ENCODE assay signal across 8 cellular contexts in genomic region chr6:1436334-1437306, GRCh38. TPM values are rescaled to one million over a fixed set of nuclear protein-coding genes. Genes with fewer than 3 reads are reported as not detected.
DNase-seq lines count a peak whose midpoint lies in the region; ATAC-seq and TF ChIP-seq lines count a peak whose summit lies in the region.

No MANE protein-coding gene starts in this region.

- in situ Hi-C loops in GM13976 (cut with MboI; ENCODE audit: low sequenced_read_pairs, unreplicated experiment), result no loop called here

- H3K36me3 ChIP-seq in kidney epithelial cell (ENCODE audit: control insufficient read depth, insufficient read depth, low read length), result no peaks in the 10 kb centered on the region

- peak; percentile 58 for ATAC-seq in central memory CD8-positive, alpha-beta T cell (replicated peaks; ENCODE audit: extremely low read depth, poor library complexity, severe bottlenecking)
- no peak for ATAC-seq in HG02571 (IDR thresholded peaks at IDR 0.05; ENCODE audit: unreplicated experiment)

- no peak overlapping the region for H3K4me3 Mint-ChIP-seq in central memory CD8-positive, alpha-beta T cell

- no peak overlapping the region for H3K4me3 ChIP-seq in AG10803 (ENCODE audit: low read length)
- H3K4me3 ChIP-seq in kidney epithelial cell (ENCODE audit: low read depth, low read length), result no peak overlapping the region

- peaks cover 5% of the 10 kb centered on the region for H3K4me1 Mint-ChIP-seq in central memory CD8-positive, alpha-beta T cell

- H3K9me3 Mint-ChIP-seq in central memory CD8-positive, alpha-beta T cell, result no peaks in the 10 kb centered on the region

- H3K36me3 Mint-ChIP-seq in central memory CD8-positive, alpha-beta T cell (ENCODE audit: insufficient read depth), result peaks cover 4% of the 10 kb centered on the region

- H3K27ac Mint-ChIP-seq in central memory CD8-positive, alpha-beta T cell (ENCODE audit: low read depth), result no peak overlapping the region

- TF ChIP-seq CTCF in AG10803 (conservative IDR thresholded peaks at IDR 0.05; ENCODE audit: low read length) (peak; percentile 85), GM13976 (IDR thresholded peaks at IDR 0.05; ENCODE audit: borderline replicate concordance, control extremely low read depth, extremely low read depth, insufficient read depth, missing control alignments) (peak; percentile 32), kidney epithelial cell (IDR thresholded peaks at IDR 0.05; ENCODE audit: insufficient read depth, low read length, poor library complexity, severe bottlenecking) (peak; percentile 70)

- H3K27me3 ChIP-seq in kidney epithelial cell (ENCODE audit: control insufficient read depth, insufficient read depth, low read length), result peaks cover 11% of the 10 kb centered on the region

- peaks cover 61% of the 10 kb centered on the region for H3K27me3 Mint-ChIP-seq in central memory CD8-positive, alpha-beta T cell

- peak; percentile 64 for DNase-seq in AG10803 (ENCODE audit: low read depth)
- DNase-seq in GM13976 (ENCODE audit: low spot score), result peak; percentile 86
- DNase-seq in MV-4-11 (lab: John Stamatoyannopoulos, UW), result peak; percentile 54
- peak in 3 of 5 donors; percentile 32 to 49 (median 46) for DNase-seq in T-helper 1 cell
- DNase-seq in central memory CD8-positive, alpha-beta T cell (ENCODE audit: low spot score in 2 of 2), result peak; percentile 34 to 48
- no peak for DNase-seq in kidney epithelial cell (ENCODE audit: low read depth)
- peak; percentile 10 to 26 for DNase-seq in stimulated activated CD4-positive, alpha-beta T cell treated with anti-CD3 and anti-CD28 coated beads, Interleukin-4, amount 100 ng/mL, for 48 hours (ENCODE audit: low read depth in 2 of 2)

RNA-seq across cellular contexts. Expression of gene FOXF2, which starts 47.2 kb away (rescaled TPM):
- 0.38 and 0.75 TPM in 2 replicates for total RNA-seq in kidney epithelial cell

Comparison
In these comparisons a context has a peak if more than half of its experiments do, and no peak if none do; other contexts are left out.
1. CTCF ChIP-seq: peak in every context shown above with its lines; median percentile 85 in AG10803; 70 in kidney epithelial cell; 32 in GM13976.